9 cellular contexts compared by ENCODE assay signal in genomic region chr5:76720988-76721569, GRCh38. TPM values are rescaled to one million over a fixed set of nuclear protein-coding genes. Genes with fewer than 3 reads are reported as not detected.
DNase-seq lines count a peak whose midpoint lies in the region; ATAC-seq lines count a peak whose summit lies in the region.
"Had no signal": no experiment of that assay in that cellular context is flagged by ENCODE, and none has a peak within 500 bp of the region (broad histone marks: within the 10 kb centered on the region; RNA-seq: fewer than 3 reads in every experiment).

No MANE protein-coding gene starts in this region.

- DNase-seq in medulla oblongata (ENCODE audit: extremely low spot score) (peak; percentile 37), AG08396 (ENCODE audit: low spot score) (no peak), right cardiac atrium (no peak), NCI-H1694 (lab: John Stamatoyannopoulos, UW) (no peak)
- DNase-seq in activated CD4-positive, alpha-beta T cell treated with anti-CD3 and anti-CD28 coated beads, Interleukin-2, amount 10 ng/mL, durations not matched to agents 7 days and 5 days: no peak

- CTCF ChIA-PET in activated CD4-positive, alpha-beta T cell treated with anti-CD3 and anti-CD28 coated beads, Interleukin-2, amount 10 ng/mL, durations not matched to agents 7 days and 5 days (lab: Charles Lee): interaction anchor here (1.3 to 1.6 kb wide), 2 partner anchors 11 to 53 kb away, joined by 5 to 6 read pairs; no protein-coding TSS in a partner anchor

- no peaks in the 10 kb centered on the region for H3K4me1 ChIP-seq in right cardiac atrium (ENCODE audit: control insufficient read depth, insufficient read depth, low read length)

- WGBS in right cardiac atrium: 57% methylated on average over 10 of the region's 10 CpGs

- no peak overlapping the region for H3K27ac Mint-ChIP-seq in activated CD4-positive, alpha-beta T cell treated with anti-CD3 and anti-CD28 coated beads, Interleukin-2, amount 10 ng/mL, durations not matched to agents 7 days and 5 days

- H3K27ac ChIP-seq in right cardiac atrium (ENCODE audit: low read length): no peak overlapping the region
- H3K27ac ChIP-seq: neutrophil had no signal

- no peaks in the 10 kb centered on the region for H3K9me3 Mint-ChIP-seq in activated CD4-positive, alpha-beta T cell treated with anti-CD3 and anti-CD28 coated beads, Interleukin-2, amount 10 ng/mL, durations not matched to agents 7 days and 5 days

- H3K4me1 Mint-ChIP-seq in activated CD4-positive, alpha-beta T cell treated with anti-CD3 and anti-CD28 coated beads, Interleukin-2, amount 10 ng/mL, durations not matched to agents 7 days and 5 days: peaks cover 16% of the 10 kb centered on the region

- no peaks in the 10 kb centered on the region for H3K27me3 ChIP-seq in right cardiac atrium (ENCODE audit: control insufficient read depth, insufficient read depth)

- intact Hi-C loops in right cardiac atrium (cut with DNase I): no loop called here

- no peaks in the 10 kb centered on the region for H3K36me3 Mint-ChIP-seq in activated CD4-positive, alpha-beta T cell treated with anti-CD3 and anti-CD28 coated beads, Interleukin-2, amount 10 ng/mL, durations not matched to agents 7 days and 5 days (ENCODE audit: low read depth)

- ATAC-seq in GM18519 (IDR thresholded peaks at IDR 0.05; ENCODE audit: low FRiP score, unreplicated experiment): peak; percentile 83
- peak; percentile 93 for ATAC-seq in GM21576 (IDR thresholded peaks at IDR 0.05; ENCODE audit: unreplicated experiment)
- ATAC-seq in HG03520 (IDR thresholded peaks at IDR 0.05; ENCODE audit: unreplicated experiment): peak; percentile 94
- no peak for ATAC-seq in right cardiac atrium

- POLR2A ChIA-PET in activated CD4-positive, alpha-beta T cell treated with anti-CD3 and anti-CD28 coated beads, Interleukin-2, amount 10 ng/mL, durations not matched to agents 7 days and 5 days (lab: Charles Lee): no interaction called here

- H3K9me3 ChIP-seq in right cardiac atrium (ENCODE audit: control insufficient read depth, low read length): no peaks in the 10 kb centered on the region
- H3K9me3 ChIP-seq: neutrophil had no signal

- peaks cover 19% of the 10 kb centered on the region for H3K27me3 Mint-ChIP-seq in activated CD4-positive, alpha-beta T cell treated with anti-CD3 and anti-CD28 coated beads, Interleukin-2, amount 10 ng/mL, durations not matched to agents 7 days and 5 days

- H3K4me3 ChIP-seq in right cardiac atrium (ENCODE audit: low read length): no peak overlapping the region

- no peak overlapping the region for H3K4me3 Mint-ChIP-seq in activated CD4-positive, alpha-beta T cell treated with anti-CD3 and anti-CD28 coated beads, Interleukin-2, amount 10 ng/mL, durations not matched to agents 7 days and 5 days

RNA-seq across cellular contexts. Expression of gene F2R, which starts 5.2 kb away (rescaled TPM):
- 1 to 10 TPM; 5.9 to 7.3 TPM for total RNA-seq in activated CD4-positive, alpha-beta T cell treated with anti-CD3 and anti-CD28 coated beads, Interleukin-2, amount 10 ng/mL, durations not matched to agents 7 days and 5 days
- total RNA-seq in right cardiac atrium: 10 to 100 TPM in 1 of 4 donors, 1 to 10 TPM in 3; 6.4 to 22.1 (median 8.5) TPM
- polyA plus RNA-seq in right cardiac atrium: 4.3 TPM

Comparison
In these comparisons a context has a peak if more than half of its experiments do, and no peak if none do; other contexts are left out.
1. ATAC-seq: peak in GM18519 (single experiment), GM21576 (single experiment) and HG03520 (single experiment); none in right cardiac atrium (0 of 2).